Comparison of ENCODE assay signal across 32 cellular contexts in the genomic region with DNA sequence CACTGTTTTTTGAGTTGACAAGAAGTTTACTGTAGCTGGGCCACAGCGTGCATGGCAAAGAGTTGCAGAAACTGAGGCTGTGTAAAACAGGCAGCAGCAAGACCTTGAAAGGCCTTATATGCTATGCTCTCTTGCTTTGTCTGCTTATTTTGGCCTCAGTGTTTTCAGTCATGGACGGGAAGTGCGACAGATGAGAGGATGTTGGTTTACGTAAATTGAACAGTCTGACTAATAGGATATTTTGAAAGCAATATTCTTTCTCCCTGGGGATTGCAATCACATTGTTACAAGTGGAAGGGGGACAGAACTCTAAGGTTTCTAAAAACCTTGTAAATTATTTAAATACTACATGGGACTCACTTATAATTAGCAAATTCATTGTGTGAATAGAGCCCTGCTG. TPM values are rescaled to one million over a fixed set of nuclear protein-coding genes. Genes with fewer than 3 reads are reported as not detected.
"Had no signal": no experiment of that assay in that cellular context is flagged by ENCODE, and none has a peak within 500 bp of the region (broad histone marks: within the 10 kb centered on the region; RNA-seq: fewer than 3 reads in every experiment).

No MANE protein-coding gene starts in this region.

- FAIRE-seq: islet of Langerhans, pancreas, small intestine, urothelium cell line had no signal

- H3K9me3 ChIP-seq: left ventricle myocardium inferior, pancreas, prostate gland, sigmoid colon, spleen, suprapubic skin, thoracic aorta, tibial artery, upper lobe of right lung had no signal

- H3K4me3 ChIP-seq: left ventricle myocardium inferior, lung, pancreas, prostate gland, sigmoid colon, spleen, suprapubic skin, thoracic aorta, tibial artery, upper lobe of right lung had no signal

- H3K36me3 ChIP-seq: left ventricle myocardium inferior, pancreas, prostate gland, sigmoid colon, spleen, suprapubic skin, thoracic aorta, tibial artery, upper lobe of right lung had no signal

- DNase-seq: hypothalamus; immature natural killer cell; kidney; left ventricle myocardium inferior; mesendoderm; naive B cell; pancreas; posterior cingulate gyrus; retina; right cardiac atrium; sigmoid colon; small intestine; spleen; stimulated activated CD4-positive, alpha-beta T cell treated with anti-CD3 and anti-CD28 coated beads, Interleukin-4, amount 100 ng/mL, for 24 hours; stimulated activated naive CD4-positive, alpha-beta T cell; tibial artery; trophoblast cell; upper lobe of right lung had no signal

- ATAC-seq: natural killer cell treated with Interleukin-12 subunit alpha and Interleukin-12 subunit beta and Interleukin-15 and Interleukin-18, amount 100 ng/mL, for 72 hours; pancreas; stimulated activated effector memory CD8-positive, alpha-beta T cell treated with anti-CD3 and anti-CD28 coated beads, Interleukin-12 subunit alpha, Interleukin-12 subunit beta, amount 100 ng/mL, for 72 hours; upper lobe of right lung had no signal

- H3K4me1 ChIP-seq: left ventricle myocardium inferior, pancreas, prostate gland, sigmoid colon, spleen, suprapubic skin, tibial artery, upper lobe of right lung had no signal

- H3K27me3 ChIP-seq: pancreas, sigmoid colon, spleen, suprapubic skin, tibial artery, upper lobe of right lung had no signal

- H3K27ac ChIP-seq: left ventricle myocardium inferior, pancreas, prostate gland, sigmoid colon, spleen, suprapubic skin, thoracic aorta, tibial artery, upper lobe of right lung had no signal

RNA-seq across cellular contexts. Expression of a gene that starts 32.2 kb away (rescaled TPM):
- total RNA-seq: kidney; left ventricle myocardium inferior; lower leg skin; lung; mesothelial cell of epicardium; mononuclear cell; natural killer cell treated with Interleukin-12 subunit alpha and Interleukin-12 subunit beta and Interleukin-15 and Interleukin-18, amount 100 ng/mL, for 72 hours; omental fat pad; pancreas; right cardiac atrium; sigmoid colon; spleen; subcutaneous adipose tissue; suprapubic skin; thoracic aorta; upper lobe of right lung had no signal
- polyA plus RNA-seq: immature natural killer cell, lung, neural cell, pancreas, right cardiac atrium, sigmoid colon, small intestine, spleen had no signal
